ENCODE assay signal across 8 cellular contexts in genomic region chr7:3302681-3303320, GRCh38. TPM values are rescaled to one million over a fixed set of nuclear protein-coding genes. Genes with fewer than 3 reads are reported as not detected.
A peak's percentile ranks its signal among the peaks of the same experiment; 100 is the strongest.
DNase-seq lines count a peak whose midpoint lies in the region; ATAC-seq, FAIRE-seq and TF ChIP-seq lines count a peak whose summit lies in the region.

No MANE protein-coding gene starts in this region.

- ATAC-seq in upper lobe of right lung (no peak), HG03378 (IDR thresholded peaks at IDR 0.05; ENCODE audit: unreplicated experiment) (no peak)

- no peak overlapping the region for H3K9ac ChIP-seq in mammary epithelial cell (ENCODE audit: insufficient read depth, low read length)
- H3K9ac ChIP-seq in astrocyte (ENCODE audit: low read length) = peak overlapping the region; percentile 33
- H3K9ac ChIP-seq in muscle layer of colon (ENCODE audit: low read length) = peak overlapping the region; percentile 30
- H3K9ac ChIP-seq in Karpas-422 (ENCODE audit: low read length) = no peak overlapping the region

- H4K20me1 ChIP-seq in mammary epithelial cell (ENCODE audit: insufficient read depth, low read length) = peaks cover 3% of the 10 kb centered on the region
- no peaks in the 10 kb centered on the region for H4K20me1 ChIP-seq in astrocyte (ENCODE audit: insufficient read depth, low read length)
- H4K20me1 ChIP-seq in Karpas-422 (ENCODE audit: insufficient read depth, low read depth, low read length) = no peaks in the 10 kb centered on the region

- H3K4me1 ChIP-seq in mammary epithelial cell (ENCODE audit: insufficient read depth, low read length) (peaks cover 6% of the 10 kb centered on the region), astrocyte (ENCODE audit: insufficient read depth, low read length) (peaks cover 10% of the 10 kb centered on the region), muscle layer of colon (ENCODE audit: insufficient read depth, low read length) (peaks cover 27% of the 10 kb centered on the region), upper lobe of right lung (peaks cover 7% of the 10 kb centered on the region), Karpas-422 (ENCODE audit: low read length) (no peaks in the 10 kb centered on the region)

- H3K4me3 Mint-ChIP-seq in MCF 10A (ENCODE audit: unreplicated experiment) (peak overlapping the region; percentile 53), astrocyte (ENCODE audit: unreplicated experiment) (peak overlapping the region; percentile 86)

- CTCF ChIA-PET in MCF 10A (lab: Yijun Ruan, JAX) = no interaction called here
- CTCF ChIA-PET in mammary epithelial cell (lab: Charles Lee; ENCODE audit: low non-redundant PET) = interaction anchor here (0.7 kb wide), 1 partner anchor 371 kb away, joined by 4 read pairs; no protein-coding TSS in a partner anchor

- FAIRE-seq in astrocyte (lab: Jason Lieb, UNC) = no peak

- H2AFZ ChIP-seq in mammary epithelial cell (ENCODE audit: low read depth, low read length) (no peak overlapping the region), astrocyte (ENCODE audit: low read depth, low read length) (no peak overlapping the region), Karpas-422 (ENCODE audit: low read length) (no peak overlapping the region)

- no peaks in the 10 kb centered on the region for H3K9me2 ChIP-seq in Karpas-422 (replicated peaks; ENCODE audit: insufficient read depth, low read length)

- peaks cover 9% of the 10 kb centered on the region for H3K27me3 Mint-ChIP-seq in MCF 10A (ENCODE audit: insufficient read depth, unreplicated experiment)
- peaks cover 10% of the 10 kb centered on the region for H3K27me3 Mint-ChIP-seq in astrocyte (ENCODE audit: low read depth, unreplicated experiment)

- no peak overlapping the region for H3K27ac Mint-ChIP-seq in MCF 10A (ENCODE audit: low read depth, unreplicated experiment)
- H3K27ac Mint-ChIP-seq in astrocyte (ENCODE audit: unreplicated experiment) = no peak overlapping the region

- H3K27ac ChIP-seq in mammary epithelial cell (ENCODE audit: insufficient read depth, low read depth, low read length) = no peak overlapping the region
- H3K27ac ChIP-seq in astrocyte (ENCODE audit: low read depth, low read length) = no peak overlapping the region
- H3K27ac ChIP-seq in muscle layer of colon (ENCODE audit: low read depth, low read length) = peak overlapping the region; percentile 66
- no peak overlapping the region for H3K27ac ChIP-seq in upper lobe of right lung
- H3K27ac ChIP-seq in Karpas-422 (ENCODE audit: low read length) = no peak overlapping the region

- H3K36me3 ChIP-seq in mammary epithelial cell (ENCODE audit: insufficient read depth, low read length) = no peaks in the 10 kb centered on the region
- no peaks in the 10 kb centered on the region for H3K36me3 ChIP-seq in astrocyte (ENCODE audit: insufficient read depth, low read length)
- H3K36me3 ChIP-seq in muscle layer of colon (ENCODE audit: insufficient read depth, low read length) = no peaks in the 10 kb centered on the region
- no peaks in the 10 kb centered on the region for H3K36me3 ChIP-seq in upper lobe of right lung
- no peaks in the 10 kb centered on the region for H3K36me3 ChIP-seq in Karpas-422 (ENCODE audit: insufficient read depth, low read length)

- H3K36me3 Mint-ChIP-seq in MCF 10A (ENCODE audit: insufficient read depth, unreplicated experiment) (no peaks in the 10 kb centered on the region), astrocyte (ENCODE audit: low read depth, unreplicated experiment) (no peaks in the 10 kb centered on the region)

- no TSS peak for BruUV-seq in MCF 10A (replicated peaks; lab: Mats Ljungman, UMichigan)
- no TSS peak for BruUV-seq in mammary epithelial cell (replicated peaks; lab: Mats Ljungman, UMichigan)

- 16% methylated on average over 7 of the region's 7 CpGs for WGBS in mammary epithelial cell (ENCODE audit: low coverage, missing lambda C conversion rate)

- in situ Hi-C loops in mammary epithelial cell (cut with MboI; ENCODE audit: low sequenced_read_pairs in 2 of 2) = no loop called here

- H3K9me3 Mint-ChIP-seq in MCF 10A (ENCODE audit: unreplicated experiment) (no peaks in the 10 kb centered on the region), astrocyte (ENCODE audit: unreplicated experiment) (no peaks in the 10 kb centered on the region)

- dilution Hi-C loops in mammary epithelial cell (cut with HindIII; ENCODE audit: low sequenced_read_pairs) = no loop called here

- DNase-seq in MCF 10A (ENCODE audit: unreplicated experiment) (no peak), mammary epithelial cell (no peak), astrocyte (ENCODE audit: low read depth) (no peak), upper lobe of right lung (no peak), HPDE6-E6E7 (ENCODE audit: extremely low spot score) (no peak), Karpas-422 (no peak)

- TF ChIP-seq CTCF in MCF 10A (IDR thresholded peaks at IDR 0.05; ENCODE audit: unreplicated experiment) = no peak
- TF ChIP-seq CTCF in mammary epithelial cell (conservative IDR thresholded peaks at IDR 0.05 in 1 of 2, IDR thresholded peaks at IDR 0.05 in 1 of 2; ENCODE audit: extremely low read depth in 1 of 2, insufficient read depth in 1 of 2, low read depth in 1 of 2, low read length in 2 of 2) = no peak
- no peak for TF ChIP-seq CTCF in astrocyte (IDR thresholded peaks at IDR 0.05; ENCODE audit: insufficient read depth, low read depth, low read length)
- no peak for TF ChIP-seq CTCF in upper lobe of right lung (IDR thresholded peaks at IDR 0.05)

- H3K79me2 ChIP-seq in mammary epithelial cell (ENCODE audit: insufficient read depth, low read length) (no peaks in the 10 kb centered on the region), astrocyte (ENCODE audit: insufficient read depth, low read length) (no peaks in the 10 kb centered on the region), Karpas-422 (ENCODE audit: low read length) (no peaks in the 10 kb centered on the region)

- no peak overlapping the region for H3K4me2 ChIP-seq in mammary epithelial cell (ENCODE audit: insufficient read depth, low read depth, low read length)
- H3K4me2 ChIP-seq in astrocyte (ENCODE audit: low read length) = peak overlapping the region; percentile 89
- no peak overlapping the region for H3K4me2 ChIP-seq in Karpas-422 (ENCODE audit: low read depth, low read length, poor library complexity, severe bottlenecking)

- intact Hi-C loops in MCF 10A (cut with micrococcal nuclease) = no loop called here
- intact Hi-C loops in mammary epithelial cell (cut with micrococcal nuclease) = loop anchor here (10.0 kb wide), 2 partner anchors 182 to 702 kb away; no protein-coding TSS in a partner anchor
- intact Hi-C loops in upper lobe of right lung (cut with DNase I) = no loop called here

- POLR2A ChIA-PET in MCF 10A (lab: Yijun Ruan, JAX) = interaction anchor here (0.7 kb wide), 1 partner anchor 9 kb away, joined by 3 read pairs; no protein-coding TSS in a partner anchor

- H3K4me1 Mint-ChIP-seq in MCF 10A (ENCODE audit: insufficient read depth, unreplicated experiment) = no peaks in the 10 kb centered on the region
- H3K4me1 Mint-ChIP-seq in astrocyte (ENCODE audit: low read depth, unreplicated experiment) = no peaks in the 10 kb centered on the region

- no peak overlapping the region for H3K4me3 ChIP-seq in mammary epithelial cell (replicated peaks in 1 of 3; ENCODE audit: insufficient read depth in 1 of 3, low read depth in 2 of 3, low read length in 3 of 3)
- H3K4me3 ChIP-seq in astrocyte (ENCODE audit: insufficient read depth, low read depth, low read length) = peak overlapping the region; percentile 26
- peak overlapping the region; percentile 61 to 90 for H3K4me3 ChIP-seq in muscle layer of colon (ENCODE audit: low read depth in 1 of 2, low read length in 2 of 2)
- H3K4me3 ChIP-seq in upper lobe of right lung = peak overlapping the region; percentile 59
- H3K4me3 ChIP-seq in Karpas-422 (ENCODE audit: low read length) = no peak overlapping the region

- H3K9me3 ChIP-seq in mammary epithelial cell (replicated peaks; ENCODE audit: insufficient read depth, low read length) (no peaks in the 10 kb centered on the region), astrocyte (ENCODE audit: insufficient read depth, low read depth, low read length) (no peaks in the 10 kb centered on the region), muscle layer of colon (ENCODE audit: low read length) (no peaks in the 10 kb centered on the region), upper lobe of right lung (no peaks in the 10 kb centered on the region), Karpas-422 (ENCODE audit: low read length) (no peaks in the 10 kb centered on the region)

- H3K27me3 ChIP-seq in mammary epithelial cell (ENCODE audit: insufficient read depth, low read length) (peaks cover 11% of the 10 kb centered on the region), astrocyte (ENCODE audit: insufficient read depth, low read length) (peaks cover 15% of the 10 kb centered on the region), muscle layer of colon (ENCODE audit: control insufficient read depth in 1 of 2, insufficient read depth in 2 of 2, low read length in 2 of 2) (no peaks in the 10 kb centered on the region), upper lobe of right lung (no peaks in the 10 kb centered on the region), Karpas-422 (ENCODE audit: low read length) (peaks cover 4% of the 10 kb centered on the region; the same call in 1 of the 2 replicates)

RNA-seq across cellular contexts. Expression of gene SDK1, which starts 1.7 kb away (rescaled TPM):
- 1.5 and 3.3 TPM in 2 replicates for total RNA-seq in MCF 10A (2022)
- total RNA-seq in mammary epithelial cell = 10 to 100 TPM in 1 of 2 donors, 1 to 10 TPM in 1; 4.0 to 24.5 TPM
- 0.12 TPM for polyA plus RNA-seq in mammary epithelial cell
- 0.10 TPM for polyA minus RNA-seq in mammary epithelial cell
- total RNA-seq in astrocyte = 1.6 and 4.2 TPM in 2 replicates
- total RNA-seq in upper lobe of right lung = 10.4 TPM
- not detected in 2 replicates for total RNA-seq in Karpas-422 (2014; rRNA removed; shearing (Covaris generic); ENCODE audit: low replicate concordance)

Comparison
In these comparisons a context has a peak if more than half of its experiments do, and no peak if none do; other contexts are left out.
1. H3K4me3 ChIP-seq: peak in astrocyte (single experiment), muscle layer of colon (2 of 2) and upper lobe of right lung (single experiment); none in mammary epithelial cell (0 of 3) and Karpas-422 (single experiment).
2. H3K9ac ChIP-seq: peak in astrocyte (single experiment) and muscle layer of colon (single experiment); none in mammary epithelial cell (single experiment) and Karpas-422 (single experiment).